In the genomic region with DNA sequence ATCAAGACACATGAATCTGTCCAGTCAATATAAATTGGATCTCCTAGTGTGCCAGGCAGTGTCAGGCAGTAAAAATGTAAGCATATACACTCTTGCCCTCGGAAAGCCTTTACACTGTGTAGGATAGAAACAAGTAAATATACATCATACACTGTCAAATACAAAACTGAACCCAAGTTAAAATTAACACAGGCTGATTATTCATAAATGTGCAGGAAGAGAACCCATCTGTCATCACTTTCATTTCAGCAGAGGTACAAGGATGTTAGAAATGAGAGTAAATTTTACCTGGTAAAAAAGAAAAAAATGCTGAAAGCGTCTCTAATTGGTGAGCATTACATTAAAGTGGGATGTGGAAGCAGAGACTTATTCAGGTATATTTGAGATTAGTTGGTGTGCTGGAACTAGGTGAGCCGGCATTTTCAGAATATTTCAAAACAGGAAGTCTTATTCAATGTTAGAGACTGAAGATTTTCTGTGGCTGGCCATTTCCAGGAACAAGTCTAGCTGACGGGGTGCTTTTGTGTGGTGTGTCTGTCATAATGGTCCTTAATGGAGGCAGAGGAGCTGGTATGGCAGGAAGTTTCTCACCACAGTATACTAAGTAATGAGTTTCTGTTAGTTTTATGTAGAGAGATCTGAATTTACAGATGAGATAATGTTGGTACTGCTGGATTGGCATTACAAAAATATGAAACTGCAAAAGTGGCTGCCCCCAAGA, we compare ENCODE assay signal across 9 cellular contexts.
A peak's percentile ranks its signal among the peaks of the same experiment; 100 is the strongest.
DNase-seq lines count a peak whose midpoint lies in the region; ATAC-seq and TF ChIP-seq lines count a peak whose summit lies in the region.
"Had no signal": no experiment of that assay in that cellular context is flagged by ENCODE, and none has a peak within 500 bp of the region (broad histone marks: within the 10 kb centered on the region; RNA-seq: fewer than 3 reads in every experiment).

No MANE protein-coding gene starts in this region.

- H3K79me2 ChIP-seq in OCI-LY3 (ENCODE audit: low read length) = no peaks in the 10 kb centered on the region
- no peaks in the 10 kb centered on the region for H3K79me2 ChIP-seq in hepatocyte

- H3K27me3 ChIP-seq in OCI-LY3 (ENCODE audit: low read depth, low read length) (no peaks in the 10 kb centered on the region), hepatocyte (no peaks in the 10 kb centered on the region), WERI-Rb-1 (ENCODE audit: insufficient read depth, low read depth, severe bottlenecking) (no peaks in the 10 kb centered on the region)
- H3K27me3 ChIP-seq: SJSA1 had no signal

- H3K4me2 ChIP-seq in OCI-LY3 (ENCODE audit: low read length) (peak overlapping the region; percentile 87), hepatocyte (peak overlapping the region; percentile 36)

- peak overlapping the region; percentile 100 for H2AFZ ChIP-seq in OCI-LY3 (ENCODE audit: low read depth, low read length)
- H2AFZ ChIP-seq in hepatocyte = peak overlapping the region; percentile 69

- H3K9ac ChIP-seq in OCI-LY3 (ENCODE audit: low read length) = peak overlapping the region; percentile 45

- H3K4me3 ChIP-seq in OCI-LY3 (ENCODE audit: low read length) (peak overlapping the region; percentile 67), hepatocyte (no peak overlapping the region), WERI-Rb-1 (ENCODE audit: low read depth, low read length) (no peak overlapping the region)
- H3K4me3 ChIP-seq: SJSA1 had no signal

- peak; percentile 30 to 48 for DNase-seq in activated T-helper 1 cell treated with anti-CD3 and anti-CD28 coated beads, Interleukin-2, amount 50 U/mL, for 16 hours (ENCODE audit: low read depth in 1 of 2, low spot score in 1 of 2)
- DNase-seq in hepatocyte (ENCODE audit: low spot score) (peak; percentile 5), GM03348 (ENCODE audit: low spot score) (no peak), WERI-Rb-1 (no peak)
- peak; percentile 15 to 61 (median 33) for DNase-seq in stimulated activated CD4-positive, alpha-beta T cell treated with anti-CD3 and anti-CD28 coated beads, TNF-alpha, amount 100 ng/mL, for 4 hours (ENCODE audit: low read depth in 3 of 3)

- H3K27ac ChIP-seq in OCI-LY3 (ENCODE audit: low read length) (peak overlapping the region; percentile 76), hepatocyte (peak overlapping the region; percentile 25), WERI-Rb-1 (no peak overlapping the region)
- H3K27ac ChIP-seq: SJSA1 had no signal

- H3K9me2 ChIP-seq in hepatocyte (replicated peaks; ENCODE audit: insufficient read depth) = no peaks in the 10 kb centered on the region

- no peaks in the 10 kb centered on the region for H3K9me3 ChIP-seq in OCI-LY3 (ENCODE audit: insufficient read depth, low read length)
- H3K9me3 ChIP-seq in hepatocyte (ENCODE audit: low read depth) = no peaks in the 10 kb centered on the region
- H3K9me3 ChIP-seq in WERI-Rb-1 (ENCODE audit: severe bottlenecking) = no peaks in the 10 kb centered on the region
- H3K9me3 ChIP-seq: SJSA1 had no signal

- WGBS in hepatocyte (ENCODE audit: low lambda C conversion rate, missing lambda C conversion rate) = 51% methylated on average over 4 of the region's 4 CpGs

- ATAC-seq in GM18511 (IDR thresholded peaks at IDR 0.05; ENCODE audit: unreplicated experiment) (peak; percentile 99), HG02884 (IDR thresholded peaks at IDR 0.05; ENCODE audit: unreplicated experiment) (peak; percentile 99)

- H4K20me1 ChIP-seq in OCI-LY3 (ENCODE audit: insufficient read depth, low read length) (no peaks in the 10 kb centered on the region), hepatocyte (ENCODE audit: insufficient read depth, poor library complexity, severe bottlenecking) (no peaks in the 10 kb centered on the region)

- H3K4me1 ChIP-seq in OCI-LY3 (ENCODE audit: low read length) (peaks cover 14% of the 10 kb centered on the region), hepatocyte (ENCODE audit: insufficient read depth) (peaks cover 9% of the 10 kb centered on the region)
- H3K4me1 ChIP-seq: SJSA1 had no signal

- TF ChIP-seq CTCF in OCI-LY3 (IDR thresholded peaks at IDR 0.05; ENCODE audit: low read depth, low read length) = no peak
- no peak for TF ChIP-seq CTCF in hepatocyte (IDR thresholded peaks at IDR 0.05; ENCODE audit: poor library complexity)
- no peak for TF ChIP-seq CTCF in WERI-Rb-1 (IDR thresholded peaks at IDR 0.05; ENCODE audit: low read depth, low read length)

- no peaks in the 10 kb centered on the region for H3K36me3 ChIP-seq in OCI-LY3 (replicated peaks; ENCODE audit: low read depth, low read length)
- no peaks in the 10 kb centered on the region for H3K36me3 ChIP-seq in hepatocyte (replicated peaks; ENCODE audit: insufficient read depth, low read depth)
- H3K36me3 ChIP-seq in WERI-Rb-1 = no peaks in the 10 kb centered on the region
- H3K36me3 ChIP-seq: SJSA1 had no signal

Comparison
In these comparisons a context has a peak if more than half of its experiments do, and no peak if none do; other contexts are left out.
1. DNase-seq: peak in activated T-helper 1 cell treated with anti-CD3 and anti-CD28 coated beads, Interleukin-2, amount 50 U/mL, for 16 hours (2 of 2), hepatocyte (single experiment) and stimulated activated CD4-positive, alpha-beta T cell treated with anti-CD3 and anti-CD28 coated beads, TNF-alpha, amount 100 ng/mL, for 4 hours (3 of 3); none in GM03348 (single experiment) and WERI-Rb-1 (single experiment).